Comparison of ENCODE assay signal across 9 cellular contexts in the genomic region with DNA sequence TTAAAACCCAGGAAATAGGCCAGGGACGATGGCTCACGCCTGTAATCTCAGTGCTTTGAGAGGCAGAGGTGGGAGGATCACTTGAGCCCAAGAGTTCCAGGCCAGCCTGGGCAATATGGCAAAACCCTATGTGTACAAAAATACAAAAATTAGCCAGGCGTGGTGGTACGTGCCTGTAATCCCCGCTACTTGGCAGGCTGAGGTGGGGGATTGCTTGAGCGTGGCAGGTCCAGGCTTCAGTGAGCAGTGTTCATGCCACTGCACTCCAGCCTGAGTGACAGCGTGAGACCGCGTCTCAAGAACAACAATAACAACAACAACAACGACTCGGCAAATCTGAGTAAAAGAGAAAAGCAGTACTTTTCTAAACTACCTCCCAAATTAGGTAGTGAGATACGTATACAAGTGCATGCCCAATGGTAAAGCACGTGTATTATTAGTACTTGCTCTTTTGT. TPM values are rescaled to one million over a fixed set of nuclear protein-coding genes. Genes with fewer than 3 reads are reported as not detected.
A peak's percentile ranks its signal among the peaks of the same experiment; 100 is the strongest.
DNase-seq lines count a peak whose midpoint lies in the region; ATAC-seq, FAIRE-seq and TF ChIP-seq lines count a peak whose summit lies in the region.
"Had no signal": no experiment of that assay in that cellular context is flagged by ENCODE, and none has a peak within 500 bp of the region (broad histone marks: within the 10 kb centered on the region; RNA-seq: fewer than 3 reads in every experiment).

No MANE protein-coding gene starts in this region.

- no peak overlapping the region for H2BK20ac ChIP-seq in H1 (ENCODE audit: low read length)

- no peak for DNase-seq in H1 (ENCODE audit: low read depth in 1 of 2, low spot score in 2 of 2)
- DNase-seq in H54 (ENCODE audit: insufficient read length, low spot score), result no peak
- no peak for DNase-seq in NCI-H2196 treated with DMSO at 0.1 percent for 48 hours (lab: John Stamatoyannopoulos, UW; ENCODE audit: unreplicated experiment)
- no peak for DNase-seq in HepG2 (ENCODE audit: low spot score)
- no peak for DNase-seq in NCI-H748 (lab: John Stamatoyannopoulos, UW; ENCODE audit: unreplicated experiment)
- DNase-seq: nucleus accumbens had no signal

- H3K4ac ChIP-seq in H1 (replicated peaks; ENCODE audit: insufficient read length, low read depth, low read length), result no peak overlapping the region

- H2BK12ac ChIP-seq in H1 (ENCODE audit: low read depth, low read length), result peak overlapping the region; percentile 19; the same call in 1 of the 2 replicates

- CTCF ChIA-PET in H1 (lab: Charles Lee; ENCODE audit: partially characterized antibody) (interaction anchor here (0.8 to 1.3 kb wide), 2 partner anchors 13 to 285 kb away, joined by 3 read pairs; no protein-coding TSS in a partner anchor), HepG2 (lab: Yijun Ruan, JAX; ENCODE audit: low intra/inter-chr PET ratio, low total read pairs) (no interaction called here)

- H3K27ac ChIP-seq in H1 (ENCODE audit: low read depth, low read length), result peak overlapping the region; percentile 53; the same call in 1 of the 2 replicates
- H3K27ac ChIP-seq in HepG2 (ENCODE audit: extremely low read length, insufficient read depth, low read length), result no peak overlapping the region

- 79% methylated on average over 13 of the region's 13 CpGs; no CpG with 5 or more reads in 1 of the 2 experiments for WGBS in H1 (ENCODE audit: extremely low coverage in 1 of 2, insufficient coverage in 1 of 2, insufficient read length in 1 of 2, insufficient replicate concordance in 2 of 2, low coverage in 1 of 2, low lambda C conversion rate in 2 of 2, missing lambda C conversion rate in 1 of 2), 2 experiments
- 95% methylated on average over 13 of the region's 13 CpGs for WGBS in HepG2 (ENCODE audit: low lambda C conversion rate)

- H2BK120ac ChIP-seq in H1 (replicated peaks; ENCODE audit: low read depth, low read length), result peak overlapping the region; percentile 22

- H3K9ac ChIP-seq in H1 (replicated peaks in 1 of 4; ENCODE audit: extremely low read depth in 1 of 4, low read depth in 3 of 4, low read length in 3 of 4) (no peak overlapping the region), HepG2 (ENCODE audit: insufficient read depth, low read depth, low read length) (no peak overlapping the region)

- H4K8ac ChIP-seq in H1 (ENCODE audit: extremely low read depth, insufficient read depth, low read length), result no peak overlapping the region

- H3K18ac ChIP-seq in H1 (ENCODE audit: extremely low read depth, low read length), result no peak overlapping the region

- FAIRE-seq in H1 (lab: Jason Lieb, UNC) (no peak), H54 (lab: Jason Lieb, UNC) (no peak), HepG2 (lab: Jason Lieb, UNC) (no peak)

- no peak overlapping the region for H4K91ac ChIP-seq in H1 (replicated peaks; ENCODE audit: insufficient read length, low read length)

- peak overlapping the region; percentile 86 for H4K5ac ChIP-seq in H1 (ENCODE audit: insufficient read length, low read depth, low read length)

- peak; percentile 59 for ATAC-seq in GM18499 (IDR thresholded peaks at IDR 0.05; ENCODE audit: insufficient read depth, unreplicated experiment)
- peak; percentile 25 for ATAC-seq in GM19468 (IDR thresholded peaks at IDR 0.05; ENCODE audit: extremely low read depth, unreplicated experiment)
- ATAC-seq in HG03280 (IDR thresholded peaks at IDR 0.05; ENCODE audit: unreplicated experiment), result peak; percentile 82
- no peak for ATAC-seq in HepG2

- H3K27me3 ChIP-seq in H1 (replicated peaks in 1 of 4; ENCODE audit: control insufficient read depth in 3 of 4, extremely low read depth in 1 of 4, insufficient read depth in 3 of 4, low read length in 3 of 4) (no peaks in the 10 kb centered on the region), HepG2 (ENCODE audit: control insufficient read depth in 1 of 2, insufficient read depth in 2 of 2, low read length in 2 of 2) (no peaks in the 10 kb centered on the region)

- no peaks in the 10 kb centered on the region for H3K23me2 ChIP-seq in H1 (ENCODE audit: low read depth, low read length)

- 0 out of 2 replicates have a peak overlapping the region, but pooled peaks have one; percentile 24 for H2AK5ac ChIP-seq in H1 (ENCODE audit: low read depth, low read length)

- H3K79me2 ChIP-seq in H1 (ENCODE audit: control insufficient read depth in 1 of 2, insufficient read depth in 2 of 2, low read length in 2 of 2) (peaks cover 46 to 100% of the 10 kb centered on the region in 2 experiments), HepG2 (ENCODE audit: insufficient read depth, low read length) (peaks cover 100% of the 10 kb centered on the region)

- no peaks in the 10 kb centered on the region for H3K79me1 ChIP-seq in H1 (ENCODE audit: low read depth, low read length)

- H3K23ac ChIP-seq in H1 (ENCODE audit: insufficient read length), result no peak overlapping the region

- H3K36me3 ChIP-seq in H1 (ENCODE audit: control insufficient read depth in 2 of 4, insufficient read depth in 4 of 4, low read length in 3 of 4) (no peaks in the 10 kb centered on the region), HepG2 (replicated peaks in 1 of 2; ENCODE audit: control insufficient read depth in 1 of 2, insufficient read depth in 2 of 2, low read length in 2 of 2) (0 out of 5 replicates have a peak, but pooled peaks cover 1 to 3% of the 10 kb centered on the region in 2 experiments)

- H3K4me1 ChIP-seq in H1 (replicated peaks in 1 of 4; ENCODE audit: control insufficient read depth in 3 of 4, insufficient read depth in 4 of 4, low read length in 3 of 4) (peaks cover 5 to 10% (median 5%) of the 10 kb centered on the region in 4 experiments), HepG2 (ENCODE audit: insufficient read depth, low read length) (peaks cover 20% of the 10 kb centered on the region; the same call in 1 of the 2 replicates)

- TF ChIP-seq POLR2A in H1 (IDR thresholded peaks at IDR 0.05; ENCODE audit: control extremely low read depth in 1 of 2, low read depth in 2 of 2, low read length in 2 of 2), result no peak
- no peak for TF ChIP-seq POLR2A in H54 (IDR thresholded peaks at IDR 0.05; ENCODE audit: low read depth, low read length)
- TF ChIP-seq POLR2A in HepG2 (IDR thresholded peaks at IDR 0.05; ENCODE audit: insufficient read depth in 1 of 2, low read depth in 2 of 2, low read length in 2 of 2), result no peak

- TF ChIP-seq CTCF in H1 (IDR thresholded peaks at IDR 0.05; ENCODE audit: control extremely low read depth in 1 of 3, insufficient read depth in 1 of 3, low read depth in 1 of 3, low read length in 3 of 3) (no peak), HepG2 (CRISPR knock-in tag; IDR thresholded peaks at IDR 0.05) (no peak)

- no peak overlapping the region for H2AFZ ChIP-seq in H1 (ENCODE audit: low read length)
- H2AFZ ChIP-seq in HepG2 (ENCODE audit: low read length), result no peak overlapping the region

- in situ Hi-C loops in HepG2 (cut with HindIII; ENCODE audit: extremely low pct_ligation_motif_present, low pct_unique_long_range_greater_than_20kb), result no loop called here

- POLR2A ChIA-PET in H1 (lab: Charles Lee; ENCODE audit: partially characterized antibody) (interaction anchor here (0.6 to 1.0 kb wide), 4 partner anchors 10 to 14 kb away, joined by 3 to 4 read pairs (median 4); a partner anchor contains a TSS), HepG2 (lab: Yijun Ruan, JAX) (no interaction called here)

- H3K4me2 ChIP-seq in H1 (ENCODE audit: insufficient read depth in 1 of 2, low read depth in 2 of 2, low read length in 2 of 2), result peak overlapping the region in 1 of 2 experiments; percentile 26; a peak in 3 of 4 replicates
- H3K4me2 ChIP-seq in HepG2 (ENCODE audit: low read depth, low read length), result no peak overlapping the region

- H2BK5ac ChIP-seq in H1 (ENCODE audit: low read depth, low read length), result peak overlapping the region; percentile 73; the same call in 1 of the 2 replicates

- no peak overlapping the region for H3K14ac ChIP-seq in H1 (ENCODE audit: insufficient read length)

- BruUV-seq in HepG2 (replicated peaks; lab: Mats Ljungman, UMichigan), result no TSS peak

- intact Hi-C loops in HepG2 (cut with micrococcal nuclease; ENCODE audit: unreplicated experiment), result no loop called here

- H3K9me3 ChIP-seq in H1 (ENCODE audit: insufficient read depth in 2 of 2, low read depth in 1 of 2, low read length in 1 of 2) (no peaks in the 10 kb centered on the region), HepG2 (ENCODE audit: low read length) (no peaks in the 10 kb centered on the region)

- TF ChIP-seq EP300 in H1 (IDR thresholded peaks at IDR 0.05; ENCODE audit: borderline replicate concordance in 1 of 2, low read depth in 2 of 2, low read length in 2 of 2) (no peak), HepG2 (IDR thresholded peaks at IDR 0.05; ENCODE audit: low read depth in 2 of 2, low read length in 2 of 2) (no peak), HepG2 (CRISPR knock-in tag; IDR thresholded peaks at IDR 0.05; ENCODE audit: borderline replicate concordance) (no peak)

- TF ChIP-seq RAD21 in H1 (IDR thresholded peaks at IDR 0.05 in 1 of 2, conservative IDR thresholded peaks at IDR 0.05 in 1 of 2; ENCODE audit: low read depth in 2 of 2, low read length in 2 of 2) (no peak), HepG2 (CRISPR knock-in tag; IDR thresholded peaks at IDR 0.05) (no peak)

- no peak overlapping the region for H2BK15ac ChIP-seq in H1 (ENCODE audit: low read length)

- no peak overlapping the region for H3K56ac ChIP-seq in H1 (replicated peaks; ENCODE audit: insufficient read length, low read depth, low read length)

- H3K4me3 ChIP-seq in H1 (ENCODE audit: extremely low read depth in 1 of 4, insufficient read depth in 2 of 4, low read depth in 3 of 4, low read length in 4 of 4), result no peak overlapping the region
- no peak overlapping the region for H3K4me3 ChIP-seq in HepG2 (replicated peaks in 1 of 3; ENCODE audit: insufficient read depth in 1 of 3, low read depth in 2 of 3, low read length in 3 of 3)

- H4K20me1 ChIP-seq in H1 (replicated peaks in 1 of 2; ENCODE audit: control insufficient read depth in 1 of 2, insufficient read depth in 2 of 2, low read length in 2 of 2), result peaks cover 9 to 22% of the 10 kb centered on the region in 2 experiments
- H4K20me1 ChIP-seq in HepG2 (ENCODE audit: insufficient read depth, low read length), result peaks cover 36% of the 10 kb centered on the region

RNA-seq across cellular contexts. Expression of a gene that starts 13.0 kb away (rescaled TPM):
- total RNA-seq in H1 (2021; fragmentation: NEBNext Ultra II Directional; extraction: Animal tissue kit (Norgen Biotek cat#: 25700)), result 54.5 and 62.0 TPM in 2 replicates
- 41.9 and 48.4 TPM in 2 replicates for polyA plus RNA-seq in H1 (2011; rRNA removed)
- 45.9 TPM for polyA plus RNA-seq in H1 (2011; cell fraction: cytosol; rRNA removed)
- polyA plus RNA-seq in H1 (2011; cell fraction: nucleus; rRNA removed), result 33.1 TPM
- polyA plus RNA-seq in H1 (2012, experiment 1 of 2), result 51.2 to 74.8 TPM (median 61.0 TPM) in 4 replicates
- 31.1 TPM for polyA plus RNA-seq in H1 (2012, experiment 2 of 2)
- polyA plus RNA-seq in H1 (2013, experiment 1 of 2), result 151 TPM
- 155 TPM for polyA plus RNA-seq in H1 (2013, experiment 2 of 2)
- 6.2 and 6.9 TPM in 2 replicates for polyA minus RNA-seq in H1 (2011; rRNA and poly(A)+ RNA removed)
- polyA minus RNA-seq in H1 (2011; cell fraction: cytosol; rRNA and poly(A)+ RNA removed), result 18.2 TPM
- 14.9 TPM for polyA minus RNA-seq in H1 (2011; cell fraction: nucleus; rRNA and poly(A)+ RNA removed)
- total RNA-seq in HepG2 (2016; rRNA removed; fragmentation: Illumina TruSeq; extraction: Trizol), result 96.4 and 124 TPM in 2 replicates
- 46.9 and 57.6 TPM in 2 replicates for total RNA-seq in HepG2 (2016; cell fraction: cytosol; rRNA removed; fragmentation: Illumina TruSeq; extraction: Trizol; ENCODE audit: low read depth)
- 106 and 134 TPM in 2 replicates for total RNA-seq in HepG2 (2016; cell fraction: insoluble cytoplasmic fraction; rRNA removed; fragmentation: Illumina TruSeq; extraction: Trizol)
- 88.4 and 94.7 TPM in 2 replicates for total RNA-seq in HepG2 (2016; cell fraction: membrane; rRNA removed; fragmentation: Illumina TruSeq; extraction: Trizol)
- 40.3 and 42.8 TPM in 2 replicates for total RNA-seq in HepG2 (2016; cell fraction: nucleus; rRNA removed; fragmentation: Illumina TruSeq; extraction: Trizol)
- 38.4 and 43.4 TPM in 2 replicates for polyA plus RNA-seq in HepG2 (2011; rRNA removed)
- polyA plus RNA-seq in HepG2 (2011; cell fraction: cytosol; rRNA removed), result 38.9 and 41.3 TPM in 2 replicates
- polyA plus RNA-seq in HepG2 (2011; cell fraction: nucleus; rRNA removed), result 14.4 and 16.4 TPM in 2 replicates
- 70.7 and 104 TPM in 2 replicates for polyA plus RNA-seq in HepG2 (2012)
- 71.4 and 90.2 TPM in 2 replicates for polyA plus RNA-seq in HepG2 (2016; cell fraction: cytosol; fragmentation: Illumina TruSeq; extraction: Trizol; ENCODE audit: low read depth)
- 174 and 188 TPM in 2 replicates for polyA plus RNA-seq in HepG2 (2016; cell fraction: insoluble cytoplasmic fraction; fragmentation: Illumina TruSeq; extraction: Trizol; ENCODE audit: low read depth)
- polyA plus RNA-seq in HepG2 (2016; cell fraction: membrane; fragmentation: Illumina TruSeq; extraction: Trizol; ENCODE audit: low read depth), result 127 and 136 TPM in 2 replicates
- 94.4 and 110 TPM in 2 replicates for polyA plus RNA-seq in HepG2 (2016; cell fraction: nucleus; fragmentation: Illumina TruSeq; extraction: Trizol; ENCODE audit: insufficient read depth, low read depth)
- 6.8 and 12.8 TPM in 2 replicates for polyA minus RNA-seq in HepG2 (2011; rRNA and poly(A)+ RNA removed; ENCODE audit: low replicate concordance)
- 28.2 and 31.7 TPM in 2 replicates for polyA minus RNA-seq in HepG2 (2011; cell fraction: cytosol; rRNA and poly(A)+ RNA removed)
- polyA minus RNA-seq in HepG2 (2011; cell fraction: nucleus; rRNA and poly(A)+ RNA removed), result 10.8 and 11.7 TPM in 2 replicates

RNA-seq across cellular contexts. Expression of a gene that starts 13.9 kb away (rescaled TPM):
- 119 and 124 TPM in 2 replicates for total RNA-seq in H1 (2021; fragmentation: NEBNext Ultra II Directional; extraction: Animal tissue kit (Norgen Biotek cat#: 25700))
- polyA plus RNA-seq in H1 (2011; rRNA removed) (5.1 and 9.7 TPM in 2 replicates), HepG2 (2011; rRNA removed) (4.9 and 6.2 TPM in 2 replicates)
- 15.4 TPM for polyA plus RNA-seq in H1 (2011; cell fraction: cytosol; rRNA removed)
- polyA plus RNA-seq in H1 (2011; cell fraction: nucleus; rRNA removed), result 5.2 TPM
- polyA plus RNA-seq in H1 (2012, experiment 1 of 2), result 30.6 to 63.9 TPM (median 36.6 TPM) in 4 replicates
- polyA plus RNA-seq in H1 (2012, experiment 2 of 2), result 2.9 TPM
- 42.5 TPM for polyA plus RNA-seq in H1 (2013, experiment 1 of 2)
- polyA plus RNA-seq in H1 (2013, experiment 2 of 2), result 42.0 TPM
- 35.3 and 54.9 TPM in 2 replicates for polyA minus RNA-seq in H1 (2011; rRNA and poly(A)+ RNA removed)
- polyA minus RNA-seq in H1 (2011; cell fraction: cytosol; rRNA and poly(A)+ RNA removed), result 29.1 TPM
- 59.5 TPM for polyA minus RNA-seq in H1 (2011; cell fraction: nucleus; rRNA and poly(A)+ RNA removed)
- 50.2 and 81.2 TPM in 2 replicates for total RNA-seq in HepG2 (2016; rRNA removed; fragmentation: Illumina TruSeq; extraction: Trizol)
- 6.3 and 7.1 TPM in 2 replicates for total RNA-seq in HepG2 (2016; cell fraction: cytosol; rRNA removed; fragmentation: Illumina TruSeq; extraction: Trizol; ENCODE audit: low read depth)
- total RNA-seq in HepG2 (2016; cell fraction: insoluble cytoplasmic fraction; rRNA removed; fragmentation: Illumina TruSeq; extraction: Trizol), result 48.6 and 78.2 TPM in 2 replicates
- 10.9 and 12.9 TPM in 2 replicates for total RNA-seq in HepG2 (2016; cell fraction: membrane; rRNA removed; fragmentation: Illumina TruSeq; extraction: Trizol)
- total RNA-seq in HepG2 (2016; cell fraction: nucleus; rRNA removed; fragmentation: Illumina TruSeq; extraction: Trizol), result 48.8 and 52.3 TPM in 2 replicates
- polyA plus RNA-seq in HepG2 (2011; cell fraction: cytosol; rRNA removed), result 1.9 and 3.3 TPM in 2 replicates
- 3.9 and 5.4 TPM in 2 replicates for polyA plus RNA-seq in HepG2 (2011; cell fraction: nucleus; rRNA removed)
- 16.0 and 16.8 TPM in 2 replicates for polyA plus RNA-seq in HepG2 (2012)
- polyA plus RNA-seq in HepG2 (2016; cell fraction: cytosol; fragmentation: Illumina TruSeq; extraction: Trizol; ENCODE audit: low read depth), result 0.85 and 1.0 TPM in 2 replicates
- polyA plus RNA-seq in HepG2 (2016; cell fraction: insoluble cytoplasmic fraction; fragmentation: Illumina TruSeq; extraction: Trizol; ENCODE audit: low read depth), result 36.8 and 38.9 TPM in 2 replicates
- 4.0 and 4.5 TPM in 2 replicates for polyA plus RNA-seq in HepG2 (2016; cell fraction: membrane; fragmentation: Illumina TruSeq; extraction: Trizol; ENCODE audit: low read depth)
- polyA plus RNA-seq in HepG2 (2016; cell fraction: nucleus; fragmentation: Illumina TruSeq; extraction: Trizol; ENCODE audit: insufficient read depth, low read depth), result 16.5 and 20.2 TPM in 2 replicates
- polyA minus RNA-seq in HepG2 (2011; rRNA and poly(A)+ RNA removed; ENCODE audit: low replicate concordance), result 3.7 and 7.0 TPM in 2 replicates
- polyA minus RNA-seq in HepG2 (2011; cell fraction: cytosol; rRNA and poly(A)+ RNA removed), result 15.4 and 18.9 TPM in 2 replicates
- polyA minus RNA-seq in HepG2 (2011; cell fraction: nucleus; rRNA and poly(A)+ RNA removed), result 53.0 and 55.0 TPM in 2 replicates

RNA-seq across cellular contexts. Expression of a gene that starts 35.2 kb away (rescaled TPM):
- total RNA-seq in H1 (2021; fragmentation: NEBNext Ultra II Directional; extraction: Animal tissue kit (Norgen Biotek cat#: 25700)), result 2.5 and 2.8 TPM in 2 replicates
- polyA plus RNA-seq in H1 (2011; rRNA removed) (3.9 and 4.5 TPM in 2 replicates), HepG2 (2011; rRNA removed) (0.13 TPM in 2 replicates)
- polyA plus RNA-seq in H1 (2011; cell fraction: cytosol; rRNA removed), result 8.4 TPM
- polyA plus RNA-seq in H1 (2011; cell fraction: nucleus; rRNA removed), result 2.1 TPM
- polyA plus RNA-seq in H1 (2012, experiment 1 of 2), result 4.5 to 6.4 TPM (median 4.9 TPM) in 4 replicates
- 1.5 TPM for polyA plus RNA-seq in H1 (2012, experiment 2 of 2)
- 2.3 TPM for polyA plus RNA-seq in H1 (2013, experiment 1 of 2)
- 2.6 TPM for polyA plus RNA-seq in H1 (2013, experiment 2 of 2)
- 1.7 TPM in 2 replicates for polyA minus RNA-seq in H1 (2011; rRNA and poly(A)+ RNA removed)
- 1.5 TPM for polyA minus RNA-seq in H1 (2011; cell fraction: cytosol; rRNA and poly(A)+ RNA removed)
- 1.2 TPM for polyA minus RNA-seq in H1 (2011; cell fraction: nucleus; rRNA and poly(A)+ RNA removed)
- total RNA-seq in HepG2 (2016; rRNA removed; fragmentation: Illumina TruSeq; extraction: Trizol), result 0.11 TPM in 1 of 2 replicates, not detected in the other
- not detected in 2 replicates for total RNA-seq in HepG2 (2016; cell fraction: cytosol; rRNA removed; fragmentation: Illumina TruSeq; extraction: Trizol; ENCODE audit: low read depth)
- 0.18 and 0.26 TPM in 2 replicates for total RNA-seq in HepG2 (2016; cell fraction: insoluble cytoplasmic fraction; rRNA removed; fragmentation: Illumina TruSeq; extraction: Trizol)
- total RNA-seq in HepG2 (2016; cell fraction: membrane; rRNA removed; fragmentation: Illumina TruSeq; extraction: Trizol), result 0.21 TPM in 1 of 2 replicates, not detected in the other
- total RNA-seq in HepG2 (2016; cell fraction: nucleus; rRNA removed; fragmentation: Illumina TruSeq; extraction: Trizol), result not detected in 2 replicates
- 0.12 and 0.13 TPM in 2 replicates for polyA plus RNA-seq in HepG2 (2011; cell fraction: cytosol; rRNA removed)
- 0.09 TPM in 1 of 2 replicates, not detected in the other for polyA plus RNA-seq in HepG2 (2011; cell fraction: nucleus; rRNA removed)
- polyA plus RNA-seq in HepG2 (2012), result 0.17 and 0.20 TPM in 2 replicates
- not detected in 2 replicates for polyA plus RNA-seq in HepG2 (2016; cell fraction: cytosol; fragmentation: Illumina TruSeq; extraction: Trizol; ENCODE audit: low read depth)
- polyA plus RNA-seq in HepG2 (2016; cell fraction: insoluble cytoplasmic fraction; fragmentation: Illumina TruSeq; extraction: Trizol; ENCODE audit: low read depth), result not detected in 2 replicates
- not detected in 2 replicates for polyA plus RNA-seq in HepG2 (2016; cell fraction: membrane; fragmentation: Illumina TruSeq; extraction: Trizol; ENCODE audit: low read depth)
- polyA plus RNA-seq in HepG2 (2016; cell fraction: nucleus; fragmentation: Illumina TruSeq; extraction: Trizol; ENCODE audit: insufficient read depth, low read depth), result not detected in 2 replicates
- not detected in 2 replicates for polyA minus RNA-seq in HepG2 (2011; rRNA and poly(A)+ RNA removed; ENCODE audit: low replicate concordance)
- polyA minus RNA-seq in HepG2 (2011; cell fraction: cytosol; rRNA and poly(A)+ RNA removed), result not detected in 2 replicates
- not detected in 2 replicates for polyA minus RNA-seq in HepG2 (2011; cell fraction: nucleus; rRNA and poly(A)+ RNA removed)
